25 cellular contexts compared by ENCODE assay signal in genomic region chr12:93164103-93164880, GRCh38.
DNase-seq lines count a peak whose midpoint lies in the region; TF ChIP-seq lines count a peak whose summit lies in the region.
"Had no signal": no experiment of that assay in that cellular context is flagged by ENCODE, and none has a peak within 500 bp of the region (broad histone marks: within the 10 kb centered on the region; RNA-seq: fewer than 3 reads in every experiment).

No MANE protein-coding gene starts in this region.

- CTCF ChIA-PET in mammary epithelial cell (lab: Charles Lee; ENCODE audit: low non-redundant PET): no interaction called here

- TF ChIP-seq CTCF in mammary epithelial cell (conservative IDR thresholded peaks at IDR 0.05 in 1 of 2, IDR thresholded peaks at IDR 0.05 in 1 of 2; ENCODE audit: extremely low read depth in 1 of 2, insufficient read depth in 1 of 2, low read depth in 1 of 2, low read length in 2 of 2) (no peak), breast epithelium (IDR thresholded peaks at IDR 0.05) (no peak), transverse colon (IDR thresholded peaks at IDR 0.05) (no peak)

- H4K20me1 ChIP-seq in mammary epithelial cell (ENCODE audit: insufficient read depth, low read length): no peaks in the 10 kb centered on the region

- no peak overlapping the region for H3K4me2 ChIP-seq in mammary epithelial cell (ENCODE audit: insufficient read depth, low read depth, low read length)

- TF ChIP-seq EP300 in transverse colon (IDR thresholded peaks at IDR 0.05; ENCODE audit: low read depth): peak; percentile 10

- no peak overlapping the region for H3K9ac ChIP-seq in mammary epithelial cell (ENCODE audit: insufficient read depth, low read length)

- no peak overlapping the region for H3K27ac ChIP-seq in mammary epithelial cell (ENCODE audit: insufficient read depth, low read depth, low read length)
- no peak overlapping the region for H3K27ac ChIP-seq in breast epithelium
- peak overlapping the region; percentile 77 to 83 (median 80) for H3K27ac ChIP-seq in transverse colon
- H3K27ac ChIP-seq: body of pancreas, thoracic aorta had no signal

- H3K27me3 ChIP-seq in mammary epithelial cell (ENCODE audit: insufficient read depth, low read length) (no peaks in the 10 kb centered on the region), breast epithelium (no peaks in the 10 kb centered on the region), transverse colon (no peaks in the 10 kb centered on the region)
- H3K27me3 ChIP-seq: body of pancreas had no signal

- BruUV-seq in mammary epithelial cell (replicated peaks; lab: Mats Ljungman, UMichigan): no TSS peak

- no peaks in the 10 kb centered on the region for H3K9me3 ChIP-seq in mammary epithelial cell (replicated peaks; ENCODE audit: insufficient read depth, low read length)
- H3K9me3 ChIP-seq in breast epithelium: no peaks in the 10 kb centered on the region
- H3K9me3 ChIP-seq in transverse colon: no peaks in the 10 kb centered on the region
- H3K9me3 ChIP-seq: body of pancreas, thoracic aorta had no signal

- TF ChIP-seq POLR2A in breast epithelium (IDR thresholded peaks at IDR 0.05) (no peak), transverse colon (IDR thresholded peaks at IDR 0.05) (no peak)

- H3K4me3 ChIP-seq in mammary epithelial cell (replicated peaks in 1 of 3; ENCODE audit: insufficient read depth in 1 of 3, low read depth in 2 of 3, low read length in 3 of 3) (no peak overlapping the region), breast epithelium (no peak overlapping the region), transverse colon (no peak overlapping the region)
- H3K4me3 ChIP-seq: body of pancreas, thoracic aorta had no signal

- dilution Hi-C loops in mammary epithelial cell (cut with HindIII; ENCODE audit: low sequenced_read_pairs): no loop called here

- no peaks in the 10 kb centered on the region for H3K36me3 ChIP-seq in mammary epithelial cell (ENCODE audit: insufficient read depth, low read length)
- no peaks in the 10 kb centered on the region for H3K36me3 ChIP-seq in breast epithelium
- H3K36me3 ChIP-seq in transverse colon: no peaks in the 10 kb centered on the region
- H3K36me3 ChIP-seq: thoracic aorta had no signal

- in situ Hi-C loops in mammary epithelial cell (cut with MboI; ENCODE audit: low sequenced_read_pairs in 2 of 2): no loop called here
- in situ Hi-C loops in transverse colon (cut with MboI; ENCODE audit: low pct_ligation_motif_present in 1 of 4, low pct_unique_long_range_greater_than_20kb in 1 of 4, low sequenced_read_pairs in 3 of 4): no loop called here

- H3K79me2 ChIP-seq in mammary epithelial cell (ENCODE audit: insufficient read depth, low read length): no peaks in the 10 kb centered on the region

- DNase-seq in mammary epithelial cell (peak; percentile 18), breast epithelium (ENCODE audit: low spot score in 2 of 2) (no peak), NCI-H187 treated with DMSO at 0.1 percent for 48 hours (lab: John Stamatoyannopoulos, UW) (peak; percentile 37), kidney tubule cell (ENCODE audit: low spot score) (peak; percentile 41), transverse colon (peak; percentile 49), GM03348 (ENCODE audit: low spot score) (no peak), AG20443 (ENCODE audit: low spot score) (no peak)
- DNase-seq in stimulated activated CD4-positive, alpha-beta T cell treated with anti-CD3 and anti-CD28 coated beads, Interleukin-4, amount 100 ng/mL, for 24 hours: no peak
- DNase-seq: activated CD4-positive, alpha-beta T cell treated with anti-CD3 and anti-CD28 coated beads, Interleukin-2, amount 50 U/mL, for 48 hours; activated CD4-positive, CD25-positive, alpha-beta regulatory T cell; activated CD8-positive, alpha-beta memory T cell treated with anti-CD3 and anti-CD28 coated beads, Interleukin-2, amount 50 U/mL, for 48 hours; activated gamma-delta T cell; activated naive CD8-positive, alpha-beta T cell treated with anti-CD3 and anti-CD28 coated beads, Interleukin-2, amount 50 U/mL, for 24 hours; body of pancreas; CD4-positive, alpha-beta T cell; DMS 273 treated with DMSO at 0.1 percent for 48 hours; GOT3; left cardiac atrium; NCI-H1092 treated with DMSO at 0.1 percent for 48 hours; NCI-H2171; nephron progenitor cell; stimulated activated CD4-positive, alpha-beta T cell treated with anti-CD3 and anti-CD28 coated beads, Interleukin-1b, Interleukin-23, amount 100 ng/mL, for 48 hours; stimulated activated naive B cell treated with anti-CD40 and anti-IgM and Interleukin-4, amounts not matched to agents 10 μg/mL and 1 μg/mL and 100 μg/mL, for 72 hours; T1000 had no signal

- intact Hi-C loops in mammary epithelial cell (cut with micrococcal nuclease) (no loop called here), breast epithelium (cut with DNase I; ENCODE audit: low total_unique reads) (no loop called here), transverse colon (cut with DNase I; ENCODE audit: low total_unique reads) (no loop called here)

- H3K4me1 ChIP-seq in mammary epithelial cell (ENCODE audit: insufficient read depth, low read length) (no peaks in the 10 kb centered on the region), breast epithelium (no peaks in the 10 kb centered on the region), transverse colon (peaks cover 0 to 54% (median 22%) of the 10 kb centered on the region in 4 donors)

- WGBS in mammary epithelial cell (ENCODE audit: low coverage, missing lambda C conversion rate): 89% methylated on average over 5 of the region's 5 CpGs
- 51 to 58% methylated on average over 4 to 5 of the region's 5 CpGs for WGBS in transverse colon (ENCODE audit: low coverage in 1 of 2), 2 donors

- no peak overlapping the region for H2AFZ ChIP-seq in mammary epithelial cell (ENCODE audit: low read depth, low read length)

Comparison
In these comparisons a context has a peak if more than half of its experiments do, and no peak if none do; other contexts are left out.
1. DNase-seq: peak in mammary epithelial cell (single experiment), NCI-H187 treated with DMSO at 0.1 percent for 48 hours (single experiment), kidney tubule cell (single experiment) and transverse colon (single experiment); none in breast epithelium (0 of 2), stimulated activated CD4-positive, alpha-beta T cell treated with anti-CD3 and anti-CD28 coated beads, Interleukin-4, amount 100 ng/mL, for 24 hours (single experiment), GM03348 (single experiment) and AG20443 (single experiment).
2. H3K27ac ChIP-seq: peak in transverse colon (4 of 4); none in mammary epithelial cell (single experiment) and breast epithelium (0 of 2).